Comparison of ENCODE assay signal across 22 cellular contexts in genomic region chr11:75011872-75012271, GRCh38. TPM values are rescaled to one million over a fixed set of nuclear protein-coding genes. Genes with fewer than 3 reads are reported as not detected.
DNase-seq lines count a peak whose midpoint lies in the region; ATAC-seq, FAIRE-seq and TF ChIP-seq lines count a peak whose summit lies in the region.
"Had no signal": no experiment of that assay in that cellular context is flagged by ENCODE, and none has a peak within 500 bp of the region (broad histone marks: within the 10 kb centered on the region; RNA-seq: fewer than 3 reads in every experiment).

No MANE protein-coding gene starts in this region.

- H3K9me1 ChIP-seq in K562 (ENCODE audit: control insufficient read depth, insufficient read depth, low read length), result no peaks in the 10 kb centered on the region

- intact Hi-C loops in K562 (cut with micrococcal nuclease), result no loop called here
- intact Hi-C loops in psoas muscle (cut with DNase I), result loop anchor here in 1 of 2 donors (5.0 kb wide), 1 partner anchor 65 kb away; the partner anchor contains the start of genes SPCS2 and XRRA1

- TF ChIP-seq POLR2A in K562 (conservative IDR thresholded peaks at IDR 0.05), result no peak
- no peak for TF ChIP-seq POLR2A in Peyer's patch (IDR thresholded peaks at IDR 0.05)

- no peaks in the 10 kb centered on the region for H3K27me3 ChIP-seq in K562 (ENCODE audit: control insufficient read depth in 2 of 2, insufficient read depth in 2 of 2, low read length in 2 of 2)
- no peaks in the 10 kb centered on the region for H3K27me3 ChIP-seq in psoas muscle (ENCODE audit: insufficient read depth in 3 of 3, low read length in 2 of 3)
- H3K27me3 ChIP-seq in skeletal muscle tissue (ENCODE audit: control insufficient read depth in 3 of 3, insufficient read depth in 3 of 3, low read length in 3 of 3), result no peaks in the 10 kb centered on the region
- no peaks in the 10 kb centered on the region for H3K27me3 ChIP-seq in Peyer's patch
- H3K27me3 ChIP-seq: BLaER1 treated with 17β-estradiol and CSF1 and Interleukin-3, amounts not matched to agents 10 nM and 100 nM had no signal

- no peak for TF ChIP-seq RAD21 in K562 (CRISPR knock-in tag; conservative IDR thresholded peaks at IDR 0.05 in 1 of 2, IDR thresholded peaks at IDR 0.05 in 1 of 2)

- ATAC-seq in K562 (no peak), psoas muscle (no peak)
- ATAC-seq: A549; CD8-positive, alpha-beta T cell; GM12878 had no signal

- CTCF ChIA-PET in K562 (lab: Yijun Ruan, JAX; ENCODE audit: low intra/inter-chr PET ratio), result no interaction called here

- H3K4me1 ChIP-seq in K562 (replicated peaks in 1 of 2; ENCODE audit: control insufficient read depth in 2 of 2, insufficient read depth in 2 of 2, low read length in 2 of 2), result peaks cover 0 to 24% of the 10 kb centered on the region in 2 experiments; a peak in 2 of 5 replicates
- H3K4me1 ChIP-seq in psoas muscle, result peaks cover 57% of the 10 kb centered on the region
- H3K4me1 ChIP-seq in skeletal muscle tissue (ENCODE audit: control insufficient read depth in 3 of 3, insufficient read depth in 3 of 3, low read length in 3 of 3), result peaks cover 33 to 68% (median 48%) of the 10 kb centered on the region in 3 donors
- H3K4me1 ChIP-seq in Peyer's patch, result no peaks in the 10 kb centered on the region
- H3K4me1 ChIP-seq: BLaER1 treated with 17β-estradiol and CSF1 and Interleukin-3, amounts not matched to agents 10 nM and 100 nM had no signal

- POLR2A ChIA-PET in K562 (lab: Yijun Ruan, JAX), result interaction anchor here (0.6 to 2.0 kb wide), 5 partner anchors 10 to 302 kb away, joined by 3 to 9 read pairs (median 4); no protein-coding TSS in a partner anchor

- no peak for FAIRE-seq in K562 (lab: Jason Lieb, UNC)
- FAIRE-seq: A549, GM12878, GM18507 had no signal

- TF ChIP-seq CTCF in K562 (IDR thresholded peaks at IDR 0.05 in 2 of 3, conservative IDR thresholded peaks at IDR 0.05 in 1 of 3; ENCODE audit: insufficient read depth in 2 of 3, low read depth in 1 of 3, low read length in 3 of 3) (no peak), psoas muscle (IDR thresholded peaks at IDR 0.05) (no peak), Peyer's patch (IDR thresholded peaks at IDR 0.05) (no peak)

- no peak for DNase-seq in K562 (ENCODE audit: extremely low read depth in 1 of 4, low spot score in 3 of 4)
- no peak for DNase-seq in psoas muscle
- DNase-seq in NK-92 (lab: John Stamatoyannopoulos, UW; ENCODE audit: unreplicated experiment), result no peak
- DNase-seq in Peyer's patch, result no peak
- DNase-seq: AML-193; CD4-positive, alpha-beta T cell; CD8-positive, alpha-beta T cell; COR-L47; DMS 273 treated with DMSO at 0.1 percent for 48 hours; DMS153; DMS53; DMS79; DND-41; EL; GDM1 had no signal

- TF ChIP-seq EP300 in K562 (IDR thresholded peaks at IDR 0.05; ENCODE audit: low read length), result no peak

- no peak overlapping the region for H3K9ac ChIP-seq in K562 (ENCODE audit: insufficient read depth in 1 of 2, low read depth in 2 of 2, low read length in 2 of 2)
- H3K9ac ChIP-seq in skeletal muscle tissue (ENCODE audit: low read depth in 1 of 3, low read length in 3 of 3), result no peak overlapping the region
- H3K9ac ChIP-seq: BLaER1 treated with 17β-estradiol and CSF1 and Interleukin-3, amounts not matched to agents 10 nM and 100 nM had no signal

- H3K4me3 ChIP-seq in K562 (no peak overlapping the region), psoas muscle (no peak overlapping the region), skeletal muscle tissue (ENCODE audit: low read length in 3 of 3) (no peak overlapping the region), Peyer's patch (no peak overlapping the region)
- H3K4me3 ChIP-seq: A549; BLaER1 treated with 17β-estradiol and CSF1 and Interleukin-3, amounts not matched to agents 10 nM and 100 nM; GM12878 had no signal

- no peak overlapping the region for H2AFZ ChIP-seq in K562 (ENCODE audit: low read depth, low read length)

- H3K9me3 ChIP-seq in K562 (replicated peaks; ENCODE audit: control insufficient read depth, insufficient read depth, low read depth, low read length) (no peaks in the 10 kb centered on the region), psoas muscle (no peaks in the 10 kb centered on the region), skeletal muscle tissue (ENCODE audit: control insufficient read depth in 3 of 3, low read length in 3 of 3) (no peaks in the 10 kb centered on the region), Peyer's patch (no peaks in the 10 kb centered on the region)
- H3K9me3 ChIP-seq: A549 had no signal

- peaks cover 3% of the 10 kb centered on the region; the same call in 1 of the 2 replicates for H4K20me1 ChIP-seq in K562 (replicated peaks; ENCODE audit: control insufficient read depth, insufficient read depth, low read length)
- H4K20me1 ChIP-seq: BLaER1 treated with 17β-estradiol and CSF1 and Interleukin-3, amounts not matched to agents 10 nM and 100 nM had no signal

- no TSS peak for BruUV-seq in K562 (replicated peaks; lab: Mats Ljungman, UMichigan)

- 82% methylated on average over 6 of the region's 6 CpGs for WGBS in K562 (ENCODE audit: insufficient coverage, low coverage, missing lambda C conversion rate)
- WGBS in psoas muscle, 3 donors, result 35 to 63% (median 45%) methylated on average over 6 of the region's 6 CpGs

- H3K4me2 ChIP-seq in K562 (ENCODE audit: insufficient read depth, low read length), result no peak overlapping the region
- H3K4me2 ChIP-seq: A549; BLaER1 treated with 17β-estradiol and CSF1 and Interleukin-3, amounts not matched to agents 10 nM and 100 nM had no signal

- no peak overlapping the region for H3K27ac ChIP-seq in K562 (ENCODE audit: extremely low read depth, low read depth, low read length)
- peak overlapping the region; percentile 92 for H3K27ac ChIP-seq in psoas muscle
- peak overlapping the region; percentile 96 for H3K27ac ChIP-seq in skeletal muscle tissue (ENCODE audit: low read depth, low read length)
- H3K27ac ChIP-seq in Peyer's patch, result no peak overlapping the region
- H3K27ac ChIP-seq: 22Rv1; A549; BLaER1 treated with 17β-estradiol and CSF1 and Interleukin-3, amounts not matched to agents 10 nM and 100 nM; C4-2B had no signal

- H3K79me2 ChIP-seq in K562 (ENCODE audit: control insufficient read depth, insufficient read depth, low read length), result no peaks in the 10 kb centered on the region

- in situ Hi-C loops in K562 (cut with MboI), result loop anchor here (5.0 kb wide), 1 partner anchor 1320 kb away; no protein-coding TSS in a partner anchor

- H3K36me3 ChIP-seq in K562 (ENCODE audit: control insufficient read depth, insufficient read depth, low read length), result peaks cover 57% of the 10 kb centered on the region; the same call in 2 of the 3 replicates
- H3K36me3 ChIP-seq in psoas muscle (ENCODE audit: insufficient read depth in 1 of 2, low read depth in 1 of 2), result peaks cover 0 to 35% of the 10 kb centered on the region in 2 donors
- peaks cover 10 to 16% (median 13%) of the 10 kb centered on the region in 3 donors for H3K36me3 ChIP-seq in skeletal muscle tissue (ENCODE audit: control insufficient read depth in 3 of 3, insufficient read depth in 3 of 3, low read length in 3 of 3)
- H3K36me3 ChIP-seq in Peyer's patch, result peaks cover 0 to 5% (median 0%) of the 10 kb centered on the region in 3 donors

TF ChIP-seq in K562, 482 proteins besides CTCF, POLR2A, EP300 and RAD21 (continues in another document):
- TF ChIP-seq GTF2A2 (tag; IDR thresholded peaks at IDR 0.05) (no peak), EZH2 (IDR thresholded peaks at IDR 0.05; ENCODE audit: borderline replicate concordance, low read depth, low read length) (no peak), PBX2 (CRISPR knock-in tag; IDR thresholded peaks at IDR 0.05; ENCODE audit: low read depth) (no peak), PBX2 (tag; conservative IDR thresholded peaks at IDR 0.05; ENCODE audit: low read depth) (peak; percentile 88)

RNA-seq across cellular contexts. Expression of gene NEU3, which starts 23.1 kb away (rescaled TPM):
- total RNA-seq in K562 (2011; cell fraction: chromatin; rRNA removed; ENCODE audit: low replicate concordance), result 58.7 and 76.5 TPM in 2 replicates
- 46.5 and 50.9 TPM in 2 replicates for total RNA-seq in K562 (2011; cell fraction: nucleolus; rRNA removed)
- 48.2 and 59.5 TPM in 2 replicates for total RNA-seq in K562 (2011; cell fraction: nucleoplasm; rRNA removed)
- 35.0 and 36.7 TPM in 2 replicates for total RNA-seq in K562 (2014; rRNA removed)
- total RNA-seq in K562 (2014; rRNA removed; fragmentation: Illumina TruSeq; extraction: Trizol), result 28.3 and 31.1 TPM in 2 replicates
- 36.5 and 41.3 TPM in 2 replicates for total RNA-seq in K562 (2015; rRNA removed; fragmentation: Illumina TruSeq; extraction: Trizol)
- 32.6 and 33.6 TPM in 2 replicates for total RNA-seq in K562 (2021)
- 35.1 and 35.7 TPM in 2 replicates for polyA plus RNA-seq in K562 (2011; rRNA removed)
- polyA plus RNA-seq in K562 (2011; cell fraction: cytosol; rRNA removed), result 29.9 and 43.7 TPM in 2 replicates
- polyA plus RNA-seq in K562 (2011; cell fraction: nucleus; rRNA removed), result 46.4 and 57.9 TPM in 2 replicates
- 20.4 and 20.5 TPM in 2 replicates for polyA plus RNA-seq in K562 (2012)
- 27.9 and 28.6 TPM in 2 replicates for polyA plus RNA-seq in K562 (2014; fragmentation: Illumina TruSeq; extraction: Trizol)
- polyA plus RNA-seq in K562 (2014; fragmentation: Nextera tagmentation; extraction: Ambion mirVana), result 1 to 10 TPM; 6.2 to 7.2 TPM
- 25.5 and 26.9 TPM in 2 replicates for polyA plus RNA-seq in K562 (2014; rRNA removed)
- 51.0 and 55.8 TPM in 2 replicates for polyA minus RNA-seq in K562 (2011; rRNA and poly(A)+ RNA removed)
- 32.6 and 35.1 TPM in 2 replicates for polyA minus RNA-seq in K562 (2011; cell fraction: cytosol; rRNA and poly(A)+ RNA removed)
- 32.7 and 43.7 TPM in 2 replicates for polyA minus RNA-seq in K562 (2011; cell fraction: nucleus; rRNA and poly(A)+ RNA removed)
- 10 to 100 TPM; 14.0 to 26.7 (median 18.0) TPM for total RNA-seq in psoas muscle
- 1 to 10 TPM; 1.8 to 9.3 (median 4.3) TPM for polyA plus RNA-seq in psoas muscle
- 19.8 TPM for total RNA-seq in skeletal muscle tissue
- 10 to 100 TPM in 2 of 4 donors, 1 to 10 TPM in 2; 6.0 to 14.0 (median 10.1) TPM for total RNA-seq in Peyer's patch

Comparison
In these comparisons a context has a peak if more than half of its experiments do, and no peak if none do; other contexts are left out.
1. H3K27ac ChIP-seq: peak in psoas muscle (single experiment) and skeletal muscle tissue (single experiment); none in K562 (single experiment) and Peyer's patch (0 of 4).